Comparison of ENCODE assay signal across 12 cellular contexts in genomic region chr5:160213537-160213936, GRCh38. TPM values are rescaled to one million over a fixed set of nuclear protein-coding genes. Genes with fewer than 3 reads are reported as not detected.
DNase-seq lines count a peak whose midpoint lies in the region; ATAC-seq and TF ChIP-seq lines count a peak whose summit lies in the region.
"Had no signal": no experiment of that assay in that cellular context is flagged by ENCODE, and none has a peak within 500 bp of the region (broad histone marks: within the 10 kb centered on the region; RNA-seq: fewer than 3 reads in every experiment).

No MANE protein-coding gene starts in this region.

- peak; percentile 29 for DNase-seq in NCI-H146 (lab: John Stamatoyannopoulos, UW)
- DNase-seq in NCI-H146 treated with DMSO at 0.1 percent for 48 hours (lab: John Stamatoyannopoulos, UW; ENCODE audit: unreplicated experiment), result no peak
- DNase-seq in MG63, result peak; percentile 58
- DNase-seq in RWPE2 (ENCODE audit: low spot score), result no peak
- no peak for DNase-seq in lower lobe of right lung
- DNase-seq in activated T-cell treated with anti-CD3 and anti-CD28 coated beads, Interleukin-2, amount 50 U/mL, for 4 hours, result no peak
- DNase-seq in DMS79 treated with DMSO at 0.1 percent for 48 hours (lab: John Stamatoyannopoulos, UW), result no peak
- DNase-seq: activated effector memory CD4-positive, alpha-beta T cell treated with Interleukin-2 at 50 U/mL for 16 hours had no signal

- H3K4me3 ChIP-seq in MG63 (0 out of 2 replicates have a peak overlapping the region, but pooled peaks have one; percentile 2), RWPE2 (ENCODE audit: severe bottlenecking) (no peak overlapping the region), lower lobe of right lung (no peak overlapping the region)

- no peak for TF ChIP-seq CTCF in RWPE2 (IDR thresholded peaks at IDR 0.05; ENCODE audit: poor library complexity, severe bottlenecking)
- TF ChIP-seq CTCF in lower lobe of right lung (IDR thresholded peaks at IDR 0.05), result no peak

- peak; percentile 42; the same call in 1 of the 3 replicates for ATAC-seq in RWPE2 (ENCODE audit: low read depth)
- ATAC-seq in lower lobe of right lung, result peak; percentile 78 to 90
- no peak for ATAC-seq in GM21717 (IDR thresholded peaks at IDR 0.05; ENCODE audit: unreplicated experiment)
- ATAC-seq in activated T-cell treated with anti-CD3 and anti-CD28 coated beads, Interleukin-2, amount 50 U/mL, for 4 hours, result no peak
- ATAC-seq: natural killer cell treated with Interleukin-12 subunit alpha and Interleukin-12 subunit beta and Interleukin-15 and Interleukin-18, amount 100 ng/mL, for 72 hours; stimulated activated effector memory CD8-positive, alpha-beta T cell treated with anti-CD3 and anti-CD28 coated beads, Interleukin-12 subunit alpha, Interleukin-12 subunit beta, amount 100 ng/mL, for 72 hours had no signal

- H3K27me3 Mint-ChIP-seq in activated T-cell treated with anti-CD3 and anti-CD28 coated beads, Interleukin-2, amount 50 U/mL, for 4 hours (ENCODE audit: low read depth), result peaks cover 5% of the 10 kb centered on the region

- no peak overlapping the region for H3K4me3 Mint-ChIP-seq in activated T-cell treated with anti-CD3 and anti-CD28 coated beads, Interleukin-2, amount 50 U/mL, for 4 hours
- H3K4me3 Mint-ChIP-seq: natural killer cell treated with Interleukin-12 subunit alpha and Interleukin-12 subunit beta and Interleukin-15 and Interleukin-18, amount 100 ng/mL, for 72 hours; stimulated activated effector memory CD8-positive, alpha-beta T cell treated with anti-CD3 and anti-CD28 coated beads, Interleukin-12 subunit alpha, Interleukin-12 subunit beta, amount 100 ng/mL, for 72 hours had no signal

- H3K4me1 Mint-ChIP-seq in activated T-cell treated with anti-CD3 and anti-CD28 coated beads, Interleukin-2, amount 50 U/mL, for 4 hours (ENCODE audit: low read depth), result no peaks in the 10 kb centered on the region
- H3K4me1 Mint-ChIP-seq: stimulated activated effector memory CD8-positive, alpha-beta T cell treated with anti-CD3 and anti-CD28 coated beads, Interleukin-12 subunit alpha, Interleukin-12 subunit beta, amount 100 ng/mL, for 72 hours had no signal

- H3K9me3 Mint-ChIP-seq in activated T-cell treated with anti-CD3 and anti-CD28 coated beads, Interleukin-2, amount 50 U/mL, for 4 hours, result no peaks in the 10 kb centered on the region
- H3K9me3 Mint-ChIP-seq: natural killer cell treated with Interleukin-12 subunit alpha and Interleukin-12 subunit beta and Interleukin-15 and Interleukin-18, amount 100 ng/mL, for 72 hours; stimulated activated effector memory CD8-positive, alpha-beta T cell treated with anti-CD3 and anti-CD28 coated beads, Interleukin-12 subunit alpha, Interleukin-12 subunit beta, amount 100 ng/mL, for 72 hours had no signal

- H3K27ac ChIP-seq in RWPE2 (ENCODE audit: poor library complexity, severe bottlenecking) (no peak overlapping the region), lower lobe of right lung (no peak overlapping the region)

- H3K9me3 ChIP-seq in MG63 (no peaks in the 10 kb centered on the region), RWPE2 (ENCODE audit: severe bottlenecking) (no peaks in the 10 kb centered on the region), lower lobe of right lung (no peaks in the 10 kb centered on the region)

- H3K4me1 ChIP-seq in RWPE2 (ENCODE audit: insufficient read depth, poor library complexity, severe bottlenecking) (peaks cover 4% of the 10 kb centered on the region), lower lobe of right lung (no peaks in the 10 kb centered on the region)

- no peaks in the 10 kb centered on the region for H3K36me3 Mint-ChIP-seq in activated T-cell treated with anti-CD3 and anti-CD28 coated beads, Interleukin-2, amount 50 U/mL, for 4 hours (ENCODE audit: insufficient read depth)
- H3K36me3 Mint-ChIP-seq: natural killer cell treated with Interleukin-12 subunit alpha and Interleukin-12 subunit beta and Interleukin-15 and Interleukin-18, amount 100 ng/mL, for 72 hours; stimulated activated effector memory CD8-positive, alpha-beta T cell treated with anti-CD3 and anti-CD28 coated beads, Interleukin-12 subunit alpha, Interleukin-12 subunit beta, amount 100 ng/mL, for 72 hours had no signal

- H3K36me3 ChIP-seq in MG63 (no peaks in the 10 kb centered on the region), RWPE2 (ENCODE audit: low read depth) (no peaks in the 10 kb centered on the region), lower lobe of right lung (no peaks in the 10 kb centered on the region)

- H3K27me3 ChIP-seq in MG63 (no peaks in the 10 kb centered on the region), RWPE2 (ENCODE audit: insufficient read depth, poor library complexity, severe bottlenecking) (no peaks in the 10 kb centered on the region), lower lobe of right lung (ENCODE audit: low read depth) (no peaks in the 10 kb centered on the region)

- intact Hi-C loops in lower lobe of right lung (cut with DNase I), result no loop called here

RNA-seq across cellular contexts. Expression of gene FABP6, which starts 15.8 kb away (rescaled TPM):
- total RNA-seq in MG63 (2014; rRNA removed; shearing (Covaris generic); ENCODE audit: low replicate concordance), result 2.6 and 3.9 TPM in 2 replicates
- 4.9 TPM for total RNA-seq in lower lobe of right lung
- not detected for total RNA-seq in activated T-cell treated with anti-CD3 and anti-CD28 coated beads, Interleukin-2, amount 50 U/mL, for 4 hours
- total RNA-seq: H4; natural killer cell treated with Interleukin-12 subunit alpha and Interleukin-12 subunit beta and Interleukin-15 and Interleukin-18, amount 100 ng/mL, for 72 hours had no signal

Comparison
In these comparisons a context has a peak if more than half of its experiments do, and no peak if none do; other contexts are left out.
1. DNase-seq: peak in NCI-H146 (single experiment) and MG63 (single experiment); none in NCI-H146 treated with DMSO at 0.1 percent for 48 hours (single experiment), RWPE2 (single experiment), lower lobe of right lung (single experiment), activated T-cell treated with anti-CD3 and anti-CD28 coated beads, Interleukin-2, amount 50 U/mL, for 4 hours (single experiment) and DMS79 treated with DMSO at 0.1 percent for 48 hours (single experiment).
2. ATAC-seq: peak in RWPE2 (single experiment) and lower lobe of right lung (2 of 2); none in GM21717 (single experiment) and activated T-cell treated with anti-CD3 and anti-CD28 coated beads, Interleukin-2, amount 50 U/mL, for 4 hours (0 of 2).